ENCODE assay signal across 1 cellular context in genomic region chr16:85762970-85763369, GRCh38.
A peak's percentile ranks its signal among the peaks of the same experiment; 100 is the strongest.
TF ChIP-seq lines count a peak whose summit lies in the region.

No MANE protein-coding gene starts in this region.

TF ChIP-seq in Ishikawa, 13 proteins besides CTCF, POLR2A, EP300 and RAD21 (continued from another document):
- TF ChIP-seq TAF1 (IDR thresholded peaks at IDR 0.05; ENCODE audit: low read depth) (no peak), USF1 (IDR thresholded peaks at IDR 0.05) (0 out of 2 replicates have a peak, but pooled peaks have one; percentile 1)
